Comparison of ENCODE assay signal across 26 cellular contexts in the genomic region with DNA sequence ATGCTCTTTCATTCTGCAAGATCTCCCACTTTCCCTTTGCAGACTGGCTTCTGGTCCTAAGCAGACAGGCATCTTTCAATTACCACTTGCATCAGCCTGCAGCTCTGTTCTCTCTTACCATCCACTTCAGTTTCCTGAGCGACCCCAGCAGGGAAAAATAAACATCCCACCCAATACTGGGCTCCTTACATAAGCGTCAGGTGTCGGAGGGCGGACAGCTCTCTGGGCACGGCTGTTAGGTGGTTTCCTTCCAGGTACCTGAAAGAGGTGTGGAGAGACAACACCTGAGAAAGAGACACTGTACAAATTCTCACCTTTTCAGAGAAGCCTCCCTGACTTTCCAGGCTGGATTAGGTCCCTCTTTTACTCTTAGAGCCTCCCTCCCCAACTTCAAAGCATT.
"Had no signal": no experiment of that assay in that cellular context is flagged by ENCODE, and none has a peak within 500 bp of the region (broad histone marks: within the 10 kb centered on the region; RNA-seq: fewer than 3 reads in every experiment).

No MANE protein-coding gene starts in this region.

- DNase-seq: activated CD4-positive, alpha-beta T cell treated with anti-CD3 and anti-CD28 coated beads for 1 hour; activated CD4-positive, alpha-beta T cell treated with anti-CD3 and anti-CD28 coated beads for 48 hours; activated CD4-positive, alpha-beta T cell treated with anti-CD3 and anti-CD28 coated beads, Interleukin-2, amount 50 U/mL, for 1 hour; activated CD4-positive, alpha-beta T cell treated with anti-CD3 and anti-CD28 coated beads, Interleukin-2, amount 50 U/mL, for 48 hours; activated CD8-positive, alpha-beta memory T cell treated with anti-CD3 and anti-CD28 coated beads, Interleukin-2, amount 50 U/mL, for 48 hours; activated CD8-positive, alpha-beta T cell treated with anti-CD3 and anti-CD28 coated beads for 36 hours; activated gamma-delta T cell; activated naive CD4-positive, alpha-beta T cell; activated naive CD4-positive, alpha-beta T cell treated with anti-CD3 and anti-CD28 coated beads, Interleukin-2, amount 10 ng/mL, durations not matched to agents 7 days and 5 days; activated naive CD8-positive, alpha-beta T cell treated with anti-CD3 and anti-CD28 coated beads, Interleukin-2, amount 10 ng/mL, durations not matched to agents 7 days and 5 days; activated T-cell treated with anti-CD3 and anti-CD28 coated beads for 4 hours; activated T-cell treated with anti-CD3 and anti-CD28 coated beads, Interleukin-2, amount 50 U/mL, for 24 hours; activated T-cell treated with anti-CD3 and anti-CD28 coated beads, Interleukin-2, amount 50 U/mL, for 72 hours; central memory CD4-positive, alpha-beta T cell; cerebellar nuclear complex; colonic mucosa; effector memory CD4-positive, alpha-beta T cell; endodermal cell; foreskin fibroblast; heart left ventricle; T-helper 2 cell had no signal

- H3K27ac ChIP-seq: ascending aorta, breast epithelium, cardiac muscle cell, colonic mucosa, heart left ventricle had no signal

- H3K9me3 ChIP-seq: colonic mucosa had no signal

- H3K36me3 ChIP-seq: breast epithelium, colonic mucosa had no signal

- H3K27me3 ChIP-seq: ascending aorta, breast epithelium, cardiac muscle cell, colonic mucosa, heart left ventricle had no signal

- ATAC-seq: activated CD8-positive, alpha-beta T cell treated with anti-CD3 and anti-CD28 coated beads for 36 hours; activated naive CD4-positive, alpha-beta T cell treated with anti-CD3 and anti-CD28 coated beads, Interleukin-2, amount 50 U/mL, for 72 hours; activated T-cell treated with anti-CD3 and anti-CD28 coated beads, Interleukin-2, amount 50 U/mL, for 72 hours; esophagus mucosa; heart left ventricle had no signal

- H3K4me3 ChIP-seq: ascending aorta, breast epithelium, cardiac muscle cell, colonic mucosa, heart left ventricle had no signal

- H3K4me1 ChIP-seq: ascending aorta, breast epithelium, colonic mucosa, heart left ventricle had no signal
